ENCODE assay signal across 27 cellular contexts in genomic region chr4:98444371-98444770, GRCh38.
"Had no signal": no experiment of that assay in that cellular context is flagged by ENCODE, and none has a peak within 500 bp of the region (broad histone marks: within the 10 kb centered on the region; RNA-seq: fewer than 3 reads in every experiment).

No MANE protein-coding gene starts in this region.

- H3K27ac ChIP-seq: esophagus squamous epithelium, heart right ventricle, left ventricle myocardium inferior, lower lobe of right lung, prostate gland, right atrium auricular region, suprapubic skin, vagina had no signal

- DNase-seq: effector CD8-positive, alpha-beta T cell; endodermal cell; esophagus squamous epithelium; foreskin melanocyte; glutamatergic neuron; heart right ventricle; hippocampal formation; islet precursor cell; kidney glomerular epithelial cell; left colon; left ventricle myocardium inferior; lower lobe of right lung; naive thymus-derived CD8-positive, alpha-beta T cell; nephron progenitor cell; nucleus accumbens; stimulated activated CD4-positive, alpha-beta T cell treated with anti-CD3 and anti-CD28 coated beads, Interleukin-12 subunit alpha, Interleukin-12 subunit beta, amount 100 ng/mL, for 4 hours; stimulated activated CD4-positive, alpha-beta T cell treated with anti-CD3 and anti-CD28 coated beads, Interleukin-1b, Interleukin-23, amount 100 ng/mL, for 48 hours; stimulated activated CD4-positive, alpha-beta T cell treated with anti-CD3 and anti-CD28 coated beads, Interleukin-4, amount 100 ng/mL, for 1 hour; stimulated activated CD8-positive, alpha-beta memory T cell treated with anti-CD3 and anti-CD28 coated beads, Interleukin-4, amount 100 ng/mL, for 48 hours; stimulated activated naive CD4-positive, alpha-beta T cell; stimulated activated naive CD8-positive, alpha-beta T cell treated with anti-CD3 and anti-CD28 coated beads, Interleukin-15, amount 100 ng/mL, for 72 hours; trophoblast cell had no signal

- ATAC-seq: heart right ventricle; left colon; lower lobe of right lung; naive thymus-derived CD8-positive, alpha-beta T cell; sciatic nerve; stimulated activated naive CD8-positive, alpha-beta T cell treated with anti-CD3 and anti-CD28 coated beads, Interleukin-15, amount 100 ng/mL, for 72 hours had no signal
